Comparison of ENCODE assay signal across 15 cellular contexts in genomic region chr1:171877711-171878110, GRCh38. TPM values are rescaled to one million over a fixed set of nuclear protein-coding genes. Genes with fewer than 3 reads are reported as not detected.
DNase-seq lines count a peak whose midpoint lies in the region; ATAC-seq, FAIRE-seq and TF ChIP-seq lines count a peak whose summit lies in the region.
"Had no signal": no experiment of that assay in that cellular context is flagged by ENCODE, and none has a peak within 500 bp of the region (broad histone marks: within the 10 kb centered on the region; RNA-seq: fewer than 3 reads in every experiment).

No MANE protein-coding gene starts in this region.

- no peaks in the 10 kb centered on the region for H3K9me3 ChIP-seq in upper lobe of left lung

- peak; percentile 67 for ATAC-seq in GM19395 (IDR thresholded peaks at IDR 0.05; ENCODE audit: unreplicated experiment)
- ATAC-seq in HG03196 (IDR thresholded peaks at IDR 0.05; ENCODE audit: unreplicated experiment), result peak; percentile 59
- ATAC-seq in upper lobe of left lung (ENCODE audit: low FRiP score in 2 of 2), result no peak

- H3K27me3 ChIP-seq in bronchial epithelial cell (ENCODE audit: control insufficient read depth, insufficient read depth, low read length) (no peaks in the 10 kb centered on the region), upper lobe of left lung (no peaks in the 10 kb centered on the region)

- peaks cover 0 to 1% (median 0%) of the 10 kb centered on the region in 4 donors for H3K4me1 ChIP-seq in upper lobe of left lung

- H3K4me3 ChIP-seq in bronchial epithelial cell (ENCODE audit: low read depth, low read length) (no peak overlapping the region), upper lobe of left lung (no peak overlapping the region)
- H3K4me3 ChIP-seq: PC-9 had no signal

- FAIRE-seq in bronchial epithelial cell (lab: Jason Lieb, UNC), result no peak

- 41 to 52% methylated on average over 3 of the region's 3 CpGs for WGBS in upper lobe of left lung, 2 donors

- DNase-seq in GM03348 (ENCODE audit: low spot score) (peak; percentile 8), bronchial epithelial cell (ENCODE audit: low read depth) (peak; percentile 79), mucosa of gallbladder (ENCODE audit: low spot score) (no peak), COLO668 (lab: John Stamatoyannopoulos, UW; ENCODE audit: unreplicated experiment) (no peak), occipital lobe (lab: John Stamatoyannopoulos, UW) (no peak), upper lobe of left lung (no peak)
- DNase-seq: activated naive CD4-positive, alpha-beta T cell treated with anti-CD3 and anti-CD28 coated beads, Interleukin-2, amount 50 U/mL, for 16 hours; MM.1S; PC-9; stimulated activated CD4-positive, alpha-beta T cell treated with anti-CD3 and anti-CD28 coated beads, Interleukin-4, amount 100 ng/mL, for 4 hours; trophoblast cell; WERI-Rb-1 had no signal

- TF ChIP-seq POLR2A in upper lobe of left lung (IDR thresholded peaks at IDR 0.05), result no peak

- TF ChIP-seq CTCF in bronchial epithelial cell (IDR thresholded peaks at IDR 0.05; ENCODE audit: insufficient read depth, low read length, severe bottlenecking) (no peak), upper lobe of left lung (IDR thresholded peaks at IDR 0.05) (no peak)

- H3K36me3 ChIP-seq in bronchial epithelial cell (ENCODE audit: control insufficient read depth, insufficient read depth, low read length) (no peaks in the 10 kb centered on the region), upper lobe of left lung (no peaks in the 10 kb centered on the region)
- H3K36me3 ChIP-seq: WERI-Rb-1 had no signal

- no peak for TF ChIP-seq EP300 in upper lobe of left lung (IDR thresholded peaks at IDR 0.05)

- no peak overlapping the region for H3K27ac ChIP-seq in upper lobe of left lung
- H3K27ac ChIP-seq: C4-2B, PC-9, WERI-Rb-1 had no signal

RNA-seq across cellular contexts. Expression of gene DNM3, which starts 36.4 kb away (rescaled TPM):
- total RNA-seq in bronchial epithelial cell (0.64 and 1.3 TPM in 2 replicates), mucosa of gallbladder (2.8 TPM), occipital lobe (115 TPM), upper lobe of left lung (10 to 100 TPM in 3 of 6 donors, 1 to 10 TPM in 3; 7.1 to 30.4 (median 10.3) TPM)

Comparison
In these comparisons a context has a peak if more than half of its experiments do, and no peak if none do; other contexts are left out.
1. DNase-seq: peak in GM03348 (single experiment) and bronchial epithelial cell (single experiment); none in mucosa of gallbladder (single experiment), COLO668 (single experiment), occipital lobe (single experiment) and upper lobe of left lung (0 of 2).
2. ATAC-seq: peak in GM19395 (single experiment) and HG03196 (single experiment); none in upper lobe of left lung (0 of 2).